ENCODE assay signal across 10 cellular contexts in genomic region chr11:42407379-42407778, GRCh38.
DNase-seq lines count a peak whose midpoint lies in the region; ATAC-seq, FAIRE-seq and TF ChIP-seq lines count a peak whose summit lies in the region.
"Had no signal": no experiment of that assay in that cellular context is flagged by ENCODE, and none has a peak within 500 bp of the region (broad histone marks: within the 10 kb centered on the region; RNA-seq: fewer than 3 reads in every experiment).

No MANE protein-coding gene starts in this region.

- H3K27me3 Mint-ChIP-seq in nephron (ENCODE audit: low read depth): no peaks in the 10 kb centered on the region

- 0 out of 3 replicates have a peak, but pooled peaks have one; percentile 15 for TF ChIP-seq CTCF in GM12872 (IDR thresholded peaks at IDR 0.05; ENCODE audit: insufficient read depth, low read depth, low read length)
- peak; percentile 20 to 57 (median 43) for TF ChIP-seq CTCF in nephron (IDR thresholded peaks at IDR 0.05; ENCODE audit: unreplicated experiment in 3 of 3)

- DNase-seq in NCI-H1105 treated with DMSO at 0.1 percent for 48 hours (lab: John Stamatoyannopoulos, UW): peak; percentile 87
- peak in 35 of 56 donors; percentile 3 to 72 (median 23) for DNase-seq in amygdala (lab: John Stamatoyannopoulos, UW)
- no peak for DNase-seq in GM19239 (ENCODE audit: insufficient read length, low spot score)
- no peak for DNase-seq in OCI-M2 (lab: John Stamatoyannopoulos, UW; ENCODE audit: unreplicated experiment)
- DNase-seq: GDM1 had no signal

- H3K27ac Mint-ChIP-seq in nephron: peak overlapping the region in 2 of 3 experiments; percentile 9 to 15

- no peak for ATAC-seq in GM21619 (IDR thresholded peaks at IDR 0.05; ENCODE audit: unreplicated experiment)
- ATAC-seq in GM18502 (IDR thresholded peaks at IDR 0.05; ENCODE audit: poor library complexity, unreplicated experiment): no peak
- ATAC-seq: esophagus mucosa had no signal

- FAIRE-seq in GM19239 (lab: Jason Lieb, UNC): no peak

- no peak overlapping the region for H3K4me3 Mint-ChIP-seq in nephron

- H3K9me3 Mint-ChIP-seq in nephron: no peaks in the 10 kb centered on the region

- peaks cover 10% of the 10 kb centered on the region for H3K4me1 Mint-ChIP-seq in nephron

- no peaks in the 10 kb centered on the region for H3K36me3 Mint-ChIP-seq in nephron (ENCODE audit: low read depth)

Comparison
In these comparisons a context has a peak if more than half of its experiments do, and no peak if none do; other contexts are left out.
1. DNase-seq: peak in NCI-H1105 treated with DMSO at 0.1 percent for 48 hours (single experiment) and amygdala (35 of 56); none in GM19239 (single experiment) and OCI-M2 (single experiment).